In the genomic region with DNA sequence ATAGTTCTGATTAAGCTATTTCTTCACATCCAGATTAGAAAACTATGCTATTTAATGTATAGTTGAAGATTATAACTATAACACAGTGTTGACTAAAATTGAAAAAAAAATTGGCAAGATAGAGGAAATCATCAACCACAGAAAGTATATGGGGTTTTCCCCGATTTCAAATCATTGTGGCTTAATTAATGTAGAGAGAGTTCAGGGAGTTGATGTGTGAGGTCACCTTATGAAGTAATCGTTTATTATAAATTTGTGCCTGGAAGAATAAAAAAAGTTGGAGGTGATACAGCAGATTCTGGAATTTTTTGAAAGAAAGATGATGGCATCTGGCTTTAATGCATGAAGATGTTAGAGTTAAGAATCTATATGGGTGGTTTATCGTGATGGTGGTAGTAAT, we compare ENCODE assay signal across 1 cellular context.
TF ChIP-seq lines count a peak whose summit lies in the region.

No MANE protein-coding gene starts in this region.

TF ChIP-seq in IMR-90, 13 proteins besides CTCF, POLR2A, EP300 and RAD21:
- no peak for TF ChIP-seq MXI1 (IDR thresholded peaks at IDR 0.05; ENCODE audit: borderline replicate concordance, low read depth, low read length)
- no peak for TF ChIP-seq NFE2L2 (IDR thresholded peaks at IDR 0.05; ENCODE audit: low read depth, low read length)
- TF ChIP-seq, protein P1, sequence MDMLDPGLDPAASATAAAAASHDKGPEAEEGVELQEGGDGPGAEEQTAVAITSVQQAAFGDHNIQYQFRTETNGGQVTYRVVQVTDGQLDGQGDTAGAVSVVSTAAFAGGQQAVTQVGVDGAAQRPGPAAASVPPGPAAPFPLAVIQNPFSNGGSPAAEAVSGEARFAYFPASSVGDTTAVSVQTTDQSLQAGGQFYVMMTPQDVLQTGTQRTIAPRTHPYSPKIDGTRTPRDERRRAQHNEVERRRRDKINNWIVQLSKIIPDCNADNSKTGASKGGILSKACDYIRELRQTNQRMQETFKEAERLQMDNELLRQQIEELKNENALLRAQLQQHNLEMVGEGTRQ (IDR thresholded peaks at IDR 0.05; ENCODE audit: low read depth, low read length), result no peak
- TF ChIP-seq CEBPB (IDR thresholded peaks at IDR 0.05; ENCODE audit: low read depth, low read length), result no peak
- no peak for TF ChIP-seq RFX5 (IDR thresholded peaks at IDR 0.05; ENCODE audit: low read depth, low read length)
- TF ChIP-seq ELK1 (IDR thresholded peaks at IDR 0.05; ENCODE audit: borderline replicate concordance, low read depth, low read length), result no peak
- no peak for TF ChIP-seq FOS (IDR thresholded peaks at IDR 0.05; ENCODE audit: low read depth, low read length)
- no peak for TF ChIP-seq CHD1 (IDR thresholded peaks at IDR 0.05; ENCODE audit: low read depth, low read length)
- no peak for TF ChIP-seq MAZ (IDR thresholded peaks at IDR 0.05; ENCODE audit: borderline replicate concordance, low read depth, low read length)
- TF ChIP-seq MAFK (IDR thresholded peaks at IDR 0.05; ENCODE audit: low read depth, low read length), result no peak
- no peak for TF ChIP-seq SMC3 (IDR thresholded peaks at IDR 0.05; ENCODE audit: low read depth, low read length)
- TF ChIP-seq RCOR1 (IDR thresholded peaks at IDR 0.05; ENCODE audit: insufficient replicate concordance, low read length), result no peak
- TF ChIP-seq BHLHE40 (IDR thresholded peaks at IDR 0.05; ENCODE audit: low read depth, low read length), result no peak
